ENCODE assay signal across 13 cellular contexts in genomic region chr9:121154782-121155181, GRCh38. TPM values are rescaled to one million over a fixed set of nuclear protein-coding genes. Genes with fewer than 3 reads are reported as not detected.
DNase-seq lines count a peak whose midpoint lies in the region; ATAC-seq, FAIRE-seq and TF ChIP-seq lines count a peak whose summit lies in the region.
"Had no signal": no experiment of that assay in that cellular context is flagged by ENCODE, and none has a peak within 500 bp of the region (broad histone marks: within the 10 kb centered on the region; RNA-seq: fewer than 3 reads in every experiment).

No MANE protein-coding gene starts in this region.

- H3K79me2 ChIP-seq in SU-DHL-6 (ENCODE audit: insufficient read depth, low read length), result no peaks in the 10 kb centered on the region; the same call in none of the 2 replicates

- peaks cover 78% of the 10 kb centered on the region for H3K36me3 ChIP-seq in SU-DHL-6 (ENCODE audit: low read length)

- peak overlapping the region; percentile 96 for H3K27ac ChIP-seq in SU-DHL-6 (ENCODE audit: low read depth, low read length)
- H3K27ac ChIP-seq: psoas muscle had no signal

- DNase-seq in A172 (ENCODE audit: low spot score), result peak; percentile 91
- DNase-seq in H54 (ENCODE audit: insufficient read length, low spot score), result peak; percentile 20
- DNase-seq in erythroblast (lab: John Stamatoyannopoulos, UW), result peak; percentile 50 to 64
- DNase-seq in SHP77 (lab: John Stamatoyannopoulos, UW), result no peak
- no peak for DNase-seq in NCI-H69 (lab: John Stamatoyannopoulos, UW)
- DNase-seq: DMS79; NCI-H2081 treated with DMSO at 0.1 percent for 48 hours; psoas muscle; stimulated activated CD4-positive, alpha-beta T cell treated with anti-CD3 and anti-CD28 coated beads, Interleukin-2, amount 100 ng/mL, for 48 hours; stimulated activated naive CD4-positive, alpha-beta T cell had no signal

- no peaks in the 10 kb centered on the region for H3K9me2 ChIP-seq in SU-DHL-6 (replicated peaks; ENCODE audit: insufficient read depth, low read length)

- no peaks in the 10 kb centered on the region for H3K27me3 ChIP-seq in SU-DHL-6 (ENCODE audit: low read length)

- H3F3A ChIP-seq in SU-DHL-6 (ENCODE audit: insufficient read depth), result peaks cover 67% of the 10 kb centered on the region

- TF ChIP-seq POLR2A in H54 (IDR thresholded peaks at IDR 0.05; ENCODE audit: low read depth, low read length), result no peak
- no peak for TF ChIP-seq POLR2A in erythroblast (IDR thresholded peaks at IDR 0.05; ENCODE audit: low read length)

- H3K9ac ChIP-seq in SU-DHL-6 (ENCODE audit: low read length), result no peak overlapping the region

- FAIRE-seq in H54 (lab: Jason Lieb, UNC), result peak; percentile 99

- H3K4me2 ChIP-seq in SU-DHL-6 (ENCODE audit: low read depth, low read length, poor library complexity, severe bottlenecking), result no peak overlapping the region

- no peak for ATAC-seq in HG03045 (IDR thresholded peaks at IDR 0.05; ENCODE audit: unreplicated experiment)
- no peak for ATAC-seq in HG03442 (IDR thresholded peaks at IDR 0.05; ENCODE audit: unreplicated experiment)
- ATAC-seq: psoas muscle had no signal

- H3K9me3 ChIP-seq in SU-DHL-6 (ENCODE audit: insufficient read depth, low read length), result no peaks in the 10 kb centered on the region
- H3K9me3 ChIP-seq: psoas muscle had no signal

- no peak for TF ChIP-seq CTCF in SU-DHL-6 (IDR thresholded peaks at IDR 0.05; ENCODE audit: insufficient read depth, low read length, poor library complexity, severe bottlenecking)

- no peak overlapping the region for H3K4me3 ChIP-seq in SU-DHL-6 (ENCODE audit: insufficient read depth, low read length, poor library complexity, severe bottlenecking)
- H3K4me3 ChIP-seq: psoas muscle had no signal

- H4K20me1 ChIP-seq in SU-DHL-6 (ENCODE audit: low read depth, low read length), result no peaks in the 10 kb centered on the region

- H2AFZ ChIP-seq in SU-DHL-6 (ENCODE audit: low read depth, low read length, severe bottlenecking), result no peak overlapping the region

RNA-seq across cellular contexts. Expression of gene RAB14, which starts 46.9 kb away (rescaled TPM):
- 39.4 and 39.5 TPM in 2 replicates for total RNA-seq in A172 (2014; rRNA removed; shearing (Covaris generic))

Comparison
In these comparisons a context has a peak if more than half of its experiments do, and no peak if none do; other contexts are left out.
1. DNase-seq: peak in A172 (single experiment), H54 (single experiment) and erythroblast (2 of 2); none in SHP77 (0 of 2) and NCI-H69 (single experiment).